ENCODE assay signal across 9 cellular contexts in the genomic region with DNA sequence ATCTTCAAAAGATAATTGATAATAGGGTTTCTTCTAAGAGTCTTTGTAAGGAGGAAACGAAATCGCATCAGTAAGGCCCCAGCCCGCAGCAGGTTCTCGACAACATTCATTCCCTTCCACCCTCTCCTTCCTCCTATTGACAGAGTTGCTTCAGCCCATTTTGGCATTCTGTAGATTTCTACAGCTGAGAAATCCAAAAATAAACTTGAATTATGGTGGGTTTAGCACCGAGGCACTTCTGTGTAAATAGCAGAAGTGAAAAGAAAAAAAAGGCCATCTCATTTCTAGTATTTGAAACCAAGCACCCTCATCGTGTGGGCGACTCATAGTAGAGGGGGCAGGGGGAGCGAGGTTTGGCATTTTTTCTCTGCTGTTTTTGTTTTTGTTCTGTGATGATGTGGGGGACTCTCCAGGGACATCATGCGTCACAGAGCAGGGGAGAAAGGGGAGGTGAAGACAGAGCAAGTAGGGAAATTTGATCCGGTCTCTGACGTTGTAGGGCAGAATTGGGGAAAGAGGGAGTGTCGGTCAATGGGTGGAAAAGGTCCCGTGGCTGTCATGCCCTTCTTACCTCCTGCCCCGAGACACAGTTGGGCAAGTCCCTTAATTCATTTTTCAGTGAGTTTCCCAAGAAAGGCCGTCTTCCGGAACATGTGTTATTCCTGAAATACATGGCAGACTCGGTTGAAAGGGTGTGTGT. TPM values are rescaled to one million over a fixed set of nuclear protein-coding genes. Genes with fewer than 3 reads are reported as not detected.
DNase-seq lines count a peak whose midpoint lies in the region; ATAC-seq, FAIRE-seq and TF ChIP-seq lines count a peak whose summit lies in the region.
"Had no signal": no experiment of that assay in that cellular context is flagged by ENCODE, and none has a peak within 500 bp of the region (broad histone marks: within the 10 kb centered on the region; RNA-seq: fewer than 3 reads in every experiment).

No MANE protein-coding gene starts in this region.

- peak; percentile 98 for TF ChIP-seq EP300 in GM12878 (IDR thresholded peaks at IDR 0.05; ENCODE audit: borderline replicate concordance in 1 of 2, control insufficient read depth in 1 of 2, low read depth in 2 of 2, low read length in 2 of 2)

- H3K9me3 Mint-ChIP-seq in osteocyte (ENCODE audit: unreplicated experiment) = no peaks in the 10 kb centered on the region

- H3K4me1 ChIP-seq in OCI-LY7 (ENCODE audit: insufficient read depth, low read length, poor library complexity, severe bottlenecking) (peaks cover 44% of the 10 kb centered on the region), GM12878 (ENCODE audit: control insufficient read depth, insufficient read depth, low read length) (peaks cover 73% of the 10 kb centered on the region)

- H3K9me2 ChIP-seq in OCI-LY7 (ENCODE audit: insufficient read depth, low read length) = no peaks in the 10 kb centered on the region

- peak; percentile 30 for TF ChIP-seq RAD21 in GM12878 (IDR thresholded peaks at IDR 0.05; ENCODE audit: insufficient read depth, low read depth, low read length)

- peak; percentile 58 for ATAC-seq in HG02623 (IDR thresholded peaks at IDR 0.05; ENCODE audit: unreplicated experiment)
- peak; percentile 53 for ATAC-seq in GM12878

- POLR2A ChIA-PET in OCI-LY7 (lab: Charles Lee) (no interaction called here), GM12878 (lab: Charles Lee) (interaction anchor here (0.6 to 4.4 kb wide), 5 partner anchors 16 to 39 kb away, joined by 4 to 81 read pairs (median 18); a partner anchor contains a TSS)

- H4K20me1 ChIP-seq in OCI-LY7 (ENCODE audit: insufficient read depth, low read length) (no peaks in the 10 kb centered on the region), GM12878 (ENCODE audit: control insufficient read depth, insufficient read depth) (no peaks in the 10 kb centered on the region)

- no peak overlapping the region for H3K27ac Mint-ChIP-seq in osteocyte (ENCODE audit: unreplicated experiment)

- DNase-seq in GM12891 (ENCODE audit: insufficient read length, low spot score) = no peak
- DNase-seq in OCI-LY7 (ENCODE audit: low spot score) = peak; percentile 76
- peak; percentile 97 for DNase-seq in GM12878 (ENCODE audit: low read depth, low spot score)
- peak; percentile 30 for DNase-seq in osteocyte (ENCODE audit: extremely low spot score, unreplicated experiment)
- DNase-seq in NCI-H187 (lab: John Stamatoyannopoulos, UW) = no peak
- no peak for DNase-seq in NCI-H146 (lab: John Stamatoyannopoulos, UW)
- DNase-seq in KG1 (lab: John Stamatoyannopoulos, UW) = no peak

- H3K9ac ChIP-seq in GM12878 (ENCODE audit: control insufficient read depth, insufficient read depth, low read length) = peak overlapping the region; percentile 27

- CTCF ChIA-PET in OCI-LY7 (lab: Charles Lee; ENCODE audit: unreplicated experiment) (no interaction called here), GM12878 (lab: Yijun Ruan, JAX) (interaction anchor here (0.6 to 2.8 kb wide), 8 partner anchors 16 to 62 kb away, joined by 3 to 43 read pairs (median 8); no protein-coding TSS in a partner anchor)

- H3K27me3 Mint-ChIP-seq in osteocyte (ENCODE audit: unreplicated experiment) = peaks cover 21% of the 10 kb centered on the region

- H3K9me3 ChIP-seq in OCI-LY7 (ENCODE audit: low read length) (peaks cover 9% of the 10 kb centered on the region; the same call in 1 of the 2 replicates), GM12878 (replicated peaks; ENCODE audit: control insufficient read depth, insufficient read depth, low read length) (peaks cover 10% of the 10 kb centered on the region)

- WGBS in GM12878 (ENCODE audit: insufficient coverage, insufficient replicate concordance, low lambda C conversion rate, missing lambda C conversion rate) = 0% methylated on average over 17 of the region's 17 CpGs

- in situ Hi-C loops in GM12878 (cut with MboI) = no loop called here

- intact Hi-C loops in OCI-LY7 (cut with micrococcal nuclease; ENCODE audit: unreplicated experiment) (loop anchor here (2.0 to 10.0 kb wide), 2 partner anchors 16 to 1086 kb away; a partner anchor contains a TSS), GM12878 (cut with micrococcal nuclease; ENCODE audit: unreplicated experiment) (loop anchor here (1.0 kb wide), 4 partner anchors 16 to 38 kb away; no protein-coding TSS in a partner anchor)

- H3K4me2 ChIP-seq in OCI-LY7 (ENCODE audit: low read length) (peak overlapping the region; percentile 60), GM12878 (ENCODE audit: control insufficient read depth, insufficient read depth) (peak overlapping the region; percentile 63)

- RAD21 ChIA-PET in GM12878 (lab: Charles Lee; ENCODE audit: unreplicated experiment) = interaction anchor here (1.0 to 4.0 kb wide), 9 partner anchors 16 to 151 kb away, joined by 3 to 75 read pairs (median 28); a partner anchor contains a TSS

- TF ChIP-seq CTCF in OCI-LY7 (conservative IDR thresholded peaks at IDR 0.05; ENCODE audit: low read length) (no peak), GM12878 (IDR thresholded peaks at IDR 0.05 in 2 of 3, conservative IDR thresholded peaks at IDR 0.05 in 1 of 3; ENCODE audit: control insufficient read depth in 2 of 3, extremely low read depth in 1 of 3, insufficient read depth in 1 of 3, low read depth in 3 of 3, low read length in 3 of 3) (no peak), osteocyte (IDR thresholded peaks at IDR 0.05) (no peak)

- H3K36me3 Mint-ChIP-seq in osteocyte (ENCODE audit: unreplicated experiment) = no peaks in the 10 kb centered on the region

- H2AFZ ChIP-seq in OCI-LY7 (ENCODE audit: low read length) = peak overlapping the region; percentile 88
- H2AFZ ChIP-seq in GM12878 (ENCODE audit: control insufficient read depth, low read depth, low read length) = no peak overlapping the region

- peaks cover 2% of the 10 kb centered on the region for H3K4me1 Mint-ChIP-seq in osteocyte (ENCODE audit: unreplicated experiment)

- H3K27me3 ChIP-seq in GM12878 (replicated peaks in 1 of 2; ENCODE audit: control insufficient read depth in 2 of 2, insufficient read depth in 2 of 2, low read length in 1 of 2) = no peaks in the 10 kb centered on the region
- H3K27me3 ChIP-seq: cardiac muscle cell had no signal

- TF ChIP-seq POLR2A in GM12891 (IDR thresholded peaks at IDR 0.05; ENCODE audit: low read depth, low read length) = no peak
- TF ChIP-seq POLR2A in GM12878 (IDR thresholded peaks at IDR 0.05; ENCODE audit: low read depth, low read length) = no peak

- FAIRE-seq in GM12891 (lab: Jason Lieb, UNC) (no peak), GM12878 (lab: Jason Lieb, UNC) (peak; percentile 27)

- H3K79me2 ChIP-seq in OCI-LY7 (ENCODE audit: insufficient read depth, low read depth, low read length) (no peaks in the 10 kb centered on the region), GM12878 (ENCODE audit: control insufficient read depth, insufficient read depth, low read length) (no peaks in the 10 kb centered on the region)

- H3K4me3 ChIP-seq in OCI-LY7 (ENCODE audit: low read depth, low read length, poor library complexity, severe bottlenecking) = peak overlapping the region; percentile 25
- H3K4me3 ChIP-seq in GM12878 = no peak overlapping the region
- H3K4me3 ChIP-seq: cardiac muscle cell had no signal

- H3K27ac ChIP-seq in OCI-LY7 (ENCODE audit: low read depth, low read length, poor library complexity, severe bottlenecking) = peak overlapping the region; percentile 59
- H3K27ac ChIP-seq in GM12878 (ENCODE audit: control insufficient read depth, insufficient read depth) = peak overlapping the region; percentile 91
- H3K27ac ChIP-seq: cardiac muscle cell had no signal

- BruUV-seq in OCI-LY7 (replicated peaks; lab: Mats Ljungman, UMichigan) (no TSS peak), GM12878 (replicated peaks; lab: Mats Ljungman, UMichigan) (no TSS peak)

- SMC1A ChIA-PET in GM12878 (lab: Charles Lee; ENCODE audit: uncharacterized antibody, unreplicated experiment) = interaction anchor here (0.7 to 4.3 kb wide), 11 partner anchors 11 to 67 kb away, joined by 3 to 63 read pairs (median 15); a partner anchor contains a TSS

- H3K4me3 Mint-ChIP-seq in osteocyte (ENCODE audit: unreplicated experiment) = no peak overlapping the region

- H3K36me3 ChIP-seq in OCI-LY7 (ENCODE audit: insufficient read depth, low read length) (no peaks in the 10 kb centered on the region), GM12878 (ENCODE audit: control insufficient read depth in 2 of 2, insufficient read depth in 2 of 2, low read length in 1 of 2) (no peaks in the 10 kb centered on the region)
- H3K36me3 ChIP-seq: cardiac muscle cell had no signal

RNA-seq across cellular contexts. Expression of a gene that starts 33.8 kb away (rescaled TPM):
- 156 TPM for polyA plus RNA-seq in GM12891 (2012; ENCODE audit: low read depth, missing spikeins)
- 1.8 and 2.3 TPM in 2 replicates for total RNA-seq in OCI-LY7 (2014; rRNA removed; shearing (Covaris generic))
- total RNA-seq in OCI-LY7 (2022) (0.48 TPM in 1 of 2 replicates, not detected in the other), GM12878 (2014; rRNA removed) (235 and 242 TPM in 2 replicates), GM12878 (2014; rRNA removed; fragmentation: Illumina TruSeq; extraction: Trizol) (131 and 136 TPM in 2 replicates), GM12878 (2021) (192 and 209 TPM in 2 replicates), osteocyte (0.21 TPM in 1 of 2 replicates, not detected in the other)
- total RNA-seq in GM12878 (2013; cell fraction: nucleolus; rRNA removed) = 1,072 and 1,160 TPM in 2 replicates
- 96.4 TPM for polyA plus RNA-seq in GM12878 (2011; ENCODE audit: low read depth)
- polyA plus RNA-seq in GM12878 (2011; rRNA removed) (696 and 1,171 TPM in 2 replicates), GM12878 (2014; fragmentation: Illumina TruSeq; extraction: Trizol) (171 and 245 TPM in 2 replicates), GM12878 (2014; fragmentation: Nextera tagmentation; extraction: Ambion mirVana) (100 to 1,000 TPM; 235 to 294 TPM), GM12878 (2014; rRNA removed) (258 and 274 TPM in 2 replicates), GM12878 (2016; fragmentation: Nextera tagmentation; extraction: Ambion mirVana) (100 to 1,000 TPM; 571 to 606 TPM)
- polyA plus RNA-seq in GM12878 (2011; cell fraction: cytosol; rRNA removed) = 1,486 and 1,699 TPM in 2 replicates
- 1,140 and 1,750 TPM in 2 replicates for polyA plus RNA-seq in GM12878 (2011; cell fraction: nucleus; rRNA removed)
- polyA plus RNA-seq in GM12878 (2012) = 149 and 215 TPM in 2 replicates
- polyA minus RNA-seq in GM12878 (2011; rRNA and poly(A)+ RNA removed) = 2,298 and 2,348 TPM in 2 replicates
- 332 and 352 TPM in 2 replicates for polyA minus RNA-seq in GM12878 (2011; cell fraction: cytosol; rRNA and poly(A)+ RNA removed)
- 378 and 542 TPM in 2 replicates for polyA minus RNA-seq in GM12878 (2011; cell fraction: nucleus; rRNA and poly(A)+ RNA removed)
- total RNA-seq: cardiac muscle cell had no signal
- polyA plus RNA-seq: cardiac muscle cell had no signal

RNA-seq across cellular contexts. Expression of a gene that starts 48.5 kb away (rescaled TPM):
- 90.6 TPM for polyA plus RNA-seq in GM12891 (2012; ENCODE audit: low read depth, missing spikeins)
- total RNA-seq in OCI-LY7 (2014; rRNA removed; shearing (Covaris generic)) = 75.9 and 98.7 TPM in 2 replicates
- 109 and 123 TPM in 2 replicates for total RNA-seq in OCI-LY7 (2022)
- 209 and 233 TPM in 2 replicates for total RNA-seq in GM12878 (2013; cell fraction: nucleolus; rRNA removed)
- 91.5 and 109 TPM in 2 replicates for total RNA-seq in GM12878 (2014; rRNA removed)
- total RNA-seq in GM12878 (2014; rRNA removed; fragmentation: Illumina TruSeq; extraction: Trizol) = 137 and 141 TPM in 2 replicates
- 114 and 123 TPM in 2 replicates for total RNA-seq in GM12878 (2021)
- 58.9 TPM for polyA plus RNA-seq in GM12878 (2011; ENCODE audit: low read depth)
- polyA plus RNA-seq in GM12878 (2011; rRNA removed) = 87.9 and 109 TPM in 2 replicates
- polyA plus RNA-seq in GM12878 (2011; cell fraction: cytosol; rRNA removed) = 35.1 and 38.7 TPM in 2 replicates
- polyA plus RNA-seq in GM12878 (2011; cell fraction: nucleus; rRNA removed) = 55.5 and 60.3 TPM in 2 replicates
- 72.6 and 83.4 TPM in 2 replicates for polyA plus RNA-seq in GM12878 (2012)
- polyA plus RNA-seq in GM12878 (2014; fragmentation: Illumina TruSeq; extraction: Trizol) = 171 and 201 TPM in 2 replicates
- 100 to 1,000 TPM; 124 to 145 TPM for polyA plus RNA-seq in GM12878 (2014; fragmentation: Nextera tagmentation; extraction: Ambion mirVana)
- polyA plus RNA-seq in GM12878 (2014; rRNA removed) = 92.9 and 95.7 TPM in 2 replicates
- 100 to 1,000 TPM; 184 to 191 TPM for polyA plus RNA-seq in GM12878 (2016; fragmentation: Nextera tagmentation; extraction: Ambion mirVana)
- 44.1 and 64.2 TPM in 2 replicates for polyA minus RNA-seq in GM12878 (2011; rRNA and poly(A)+ RNA removed)
- 21.4 and 21.6 TPM in 2 replicates for polyA minus RNA-seq in GM12878 (2011; cell fraction: cytosol; rRNA and poly(A)+ RNA removed)
- polyA minus RNA-seq in GM12878 (2011; cell fraction: nucleus; rRNA and poly(A)+ RNA removed) = 84.5 and 113 TPM in 2 replicates
- total RNA-seq in osteocyte = 137 and 145 TPM in 2 replicates

Comparison
In these comparisons a context has a peak if more than half of its experiments do, and no peak if none do; other contexts are left out.
1. DNase-seq: peak in OCI-LY7 (single experiment), GM12878 (single experiment) and osteocyte (single experiment); none in GM12891 (single experiment), NCI-H187 (0 of 2), NCI-H146 (single experiment) and KG1 (single experiment).
2. RNA of a gene that starts 33.8 kb away (total RNA-seq): 131 to 1,160 TPM in GM12878; 0.48 to 2.3 TPM in OCI-LY7 and 0.21 TPM in osteocyte; every median in the first group is over 10 times any median in the second.